In genomic region chr16:19130385-19130784, GRCh38 we compare ENCODE assay signal across 12 cellular contexts. TPM values are rescaled to one million over a fixed set of nuclear protein-coding genes. Genes with fewer than 3 reads are reported as not detected.
A peak's percentile ranks its signal among the peaks of the same experiment; 100 is the strongest.
DNase-seq lines count a peak whose midpoint lies in the region; ATAC-seq, FAIRE-seq and TF ChIP-seq lines count a peak whose summit lies in the region.
"Had no signal": no experiment of that assay in that cellular context is flagged by ENCODE, and none has a peak within 500 bp of the region (broad histone marks: within the 10 kb centered on the region; RNA-seq: fewer than 3 reads in every experiment).

No MANE protein-coding gene starts in this region.

- no peak overlapping the region for H3K9ac ChIP-seq in BLaER1
- H3K9ac ChIP-seq in endothelial cell of umbilical vein (replicated peaks; ENCODE audit: extremely low read depth, insufficient read depth, low read length) = peak overlapping the region; percentile 81

- H3K4me1 ChIP-seq in BLaER1 (peaks cover 59% of the 10 kb centered on the region), Panc1 (ENCODE audit: control insufficient read depth, insufficient read depth, low read length) (peaks cover 37% of the 10 kb centered on the region), endothelial cell of umbilical vein (ENCODE audit: control insufficient read depth, extremely low read depth, insufficient read depth, low read length) (peaks cover 22% of the 10 kb centered on the region)

- intact Hi-C loops in Panc1 (cut with micrococcal nuclease; ENCODE audit: unreplicated experiment) (no loop called here), endothelial cell of umbilical vein (cut with micrococcal nuclease) (loop anchor here (2.0 to 5.0 kb wide), 2 partner anchors 37 to 44 kb away; partner anchors contain the start of gene SYT17)

- TF ChIP-seq POLR2A in endothelial cell of umbilical vein (IDR thresholded peaks at IDR 0.05; ENCODE audit: low read depth, low read length) = no peak

- no peaks in the 10 kb centered on the region for H3K9me1 ChIP-seq in endothelial cell of umbilical vein (replicated peaks; ENCODE audit: control insufficient read depth, extremely low read depth, insufficient read depth, low read length)

- peak overlapping the region; percentile 95 for H3K27ac Mint-ChIP-seq in osteocyte (ENCODE audit: unreplicated experiment)

- H3K27me3 Mint-ChIP-seq in osteocyte (ENCODE audit: unreplicated experiment) = no peaks in the 10 kb centered on the region

- FAIRE-seq in endothelial cell of umbilical vein (lab: Jason Lieb, UNC) = no peak
- FAIRE-seq: D721Med had no signal

- ATAC-seq in Panc1 (peak; percentile 23; the same call in 1 of the 2 replicates), HG03135 (IDR thresholded peaks at IDR 0.05; ENCODE audit: unreplicated experiment) (no peak), HG03460 (IDR thresholded peaks at IDR 0.05; ENCODE audit: unreplicated experiment) (no peak)

- no peak for DNase-seq in Panc1 (ENCODE audit: low read depth, low spot score)
- DNase-seq in endothelial cell of umbilical vein (ENCODE audit: low read depth, low spot score) = no peak
- DNase-seq in osteocyte (ENCODE audit: extremely low spot score, unreplicated experiment) = no peak
- DNase-seq in D341Med (ENCODE audit: low spot score) = no peak
- no peak for DNase-seq in DMS 273 treated with DMSO at 0.1 percent for 48 hours (lab: John Stamatoyannopoulos, UW)
- DNase-seq: H7, NCI-H2081 treated with DMSO at 0.1 percent for 48 hours, occipital lobe had no signal

- H3K4me3 ChIP-seq in BLaER1 = no peak overlapping the region
- H3K4me3 ChIP-seq in Panc1 (ENCODE audit: low read depth in 2 of 2, low read length in 2 of 2) = peak overlapping the region in 1 of 2 experiments; percentile 32; a peak in 2 of 4 replicates
- H3K4me3 ChIP-seq in endothelial cell of umbilical vein (replicated peaks in 1 of 3; ENCODE audit: insufficient read depth in 1 of 3, low read depth in 1 of 3, low read length in 3 of 3) = peak overlapping the region in 1 of 3 experiments; percentile 43

- no peaks in the 10 kb centered on the region for H3K9me3 Mint-ChIP-seq in osteocyte (ENCODE audit: unreplicated experiment)

- CTCF ChIA-PET in Panc1 (lab: Charles Lee) (interaction anchor here (0.6 kb wide), 1 partner anchor 44 kb away, joined by 6 read pairs; no protein-coding TSS in a partner anchor), endothelial cell of umbilical vein (lab: Charles Lee) (interaction anchor here (0.9 to 2.5 kb wide), 10 partner anchors 9 to 372 kb away, joined by 3 to 17 read pairs (median 6); partner anchors contain the start of gene ITPRIPL2)

- H3K36me3 Mint-ChIP-seq in osteocyte (ENCODE audit: unreplicated experiment) = no peaks in the 10 kb centered on the region

- no peaks in the 10 kb centered on the region for H4K20me1 ChIP-seq in BLaER1
- H4K20me1 ChIP-seq in endothelial cell of umbilical vein (replicated peaks; ENCODE audit: control insufficient read depth, extremely low read depth, insufficient read depth, low read length) = no peaks in the 10 kb centered on the region

- H3K27me3 ChIP-seq in BLaER1 (no peaks in the 10 kb centered on the region), Panc1 (ENCODE audit: control insufficient read depth, insufficient read depth, low read length) (no peaks in the 10 kb centered on the region), endothelial cell of umbilical vein (ENCODE audit: control insufficient read depth in 2 of 2, insufficient read depth in 2 of 2, low read length in 2 of 2) (no peaks in the 10 kb centered on the region)

- in situ Hi-C loops in Panc1 (cut with HindIII; ENCODE audit: low pct_unique_long_range_greater_than_20kb, low sequenced_read_pairs) = no loop called here

- H3K27ac ChIP-seq in BLaER1 = peak overlapping the region; percentile 52
- H3K27ac ChIP-seq in Panc1 (ENCODE audit: low read length) = peak overlapping the region; percentile 77
- peak overlapping the region; percentile 99 for H3K27ac ChIP-seq in endothelial cell of umbilical vein (ENCODE audit: insufficient read depth, low read depth, low read length)

- H3K79me2 ChIP-seq in endothelial cell of umbilical vein (ENCODE audit: control insufficient read depth, insufficient read depth, low read length) = no peaks in the 10 kb centered on the region

- H3K4me2 ChIP-seq in BLaER1 = peak overlapping the region; percentile 66
- peak overlapping the region; percentile 82 for H3K4me2 ChIP-seq in endothelial cell of umbilical vein (ENCODE audit: insufficient read depth, low read length)

- dilution Hi-C loops in endothelial cell of umbilical vein (cut with MboI; ENCODE audit: extremely low pct_ligation_motif_present, low sequenced_read_pairs) = no loop called here

- POLR2A ChIA-PET in Panc1 (lab: Charles Lee) = no interaction called here
- POLR2A ChIA-PET in endothelial cell of umbilical vein (lab: Charles Lee) = no interaction called here

- TF ChIP-seq CTCF in Panc1 (IDR thresholded peaks at IDR 0.05) (no peak), endothelial cell of umbilical vein (IDR thresholded peaks at IDR 0.05; ENCODE audit: extremely low read depth in 1 of 2, insufficient read depth in 1 of 2, low read depth in 1 of 2, low read length in 2 of 2) (no peak), osteocyte (IDR thresholded peaks at IDR 0.05) (no peak)

- H3K4me3 Mint-ChIP-seq in osteocyte (ENCODE audit: unreplicated experiment) = no peak overlapping the region

- H2AFZ ChIP-seq in endothelial cell of umbilical vein (ENCODE audit: low read depth, low read length) = peak overlapping the region; percentile 87

- BruUV-seq in Panc1 (replicated peaks; lab: Mats Ljungman, UMichigan) (no TSS peak), endothelial cell of umbilical vein (replicated peaks; lab: Mats Ljungman, UMichigan) (no TSS peak)

- H3K36me3 ChIP-seq in BLaER1 (no peaks in the 10 kb centered on the region), Panc1 (ENCODE audit: control insufficient read depth, insufficient read depth, low read length) (no peaks in the 10 kb centered on the region), endothelial cell of umbilical vein (ENCODE audit: control insufficient read depth in 2 of 2, extremely low read depth in 1 of 2, insufficient read depth in 2 of 2, low read length in 2 of 2) (no peaks in the 10 kb centered on the region)

- H3K9me3 ChIP-seq in BLaER1 = peaks cover 14% of the 10 kb centered on the region
- H3K9me3 ChIP-seq in Panc1 (ENCODE audit: control insufficient read depth, insufficient read depth, low read depth, low read length) = no peaks in the 10 kb centered on the region
- H3K9me3 ChIP-seq in endothelial cell of umbilical vein (replicated peaks; ENCODE audit: control insufficient read depth, insufficient read depth, low read length) = no peaks in the 10 kb centered on the region

- peaks cover 28% of the 10 kb centered on the region for H3K4me1 Mint-ChIP-seq in osteocyte (ENCODE audit: unreplicated experiment)

TF ChIP-seq in endothelial cell of umbilical vein, 7 proteins besides CTCF, POLR2A, EP300 and RAD21:
- TF ChIP-seq EZH2 (IDR thresholded peaks at IDR 0.05; ENCODE audit: borderline replicate concordance, low read depth, low read length, severe bottlenecking) (no peak), FOS (IDR thresholded peaks at IDR 0.05; ENCODE audit: borderline replicate concordance, insufficient read depth, low read length) (no peak), MAX (IDR thresholded peaks at IDR 0.05; ENCODE audit: insufficient read depth, insufficient read length) (no peak), MYC (IDR thresholded peaks at IDR 0.05; ENCODE audit: low read depth, low read length) (no peak)
TF ChIP-seq in endothelial cell of umbilical vein: peak in this region for 0.

RNA-seq across cellular contexts. Expression of gene ITPRIPL2, which starts 16.6 kb away (rescaled TPM):
- total RNA-seq in Panc1 (2021; ENCODE audit: unreplicated experiment) (83.2 TPM), endothelial cell of umbilical vein (40.8 and 43.2 TPM in 2 replicates), osteocyte (56.1 and 57.9 TPM in 2 replicates)
- 32.1 TPM for polyA plus RNA-seq in Panc1 (2012; ENCODE audit: insufficient read length)
- 10.9 and 12.0 TPM in 2 replicates for polyA plus RNA-seq in endothelial cell of umbilical vein
- polyA plus RNA-seq in endothelial cell of umbilical vein (2011; cell fraction: cytosol; rRNA removed) = 7.2 and 8.5 TPM in 2 replicates
- 9.0 and 10.3 TPM in 2 replicates for polyA plus RNA-seq in endothelial cell of umbilical vein (2011; cell fraction: nucleus; rRNA removed)
- 11.4 and 11.9 TPM in 2 replicates for polyA plus RNA-seq in endothelial cell of umbilical vein (2012)
- polyA minus RNA-seq in endothelial cell of umbilical vein = 18.0 and 20.2 TPM in 2 replicates
- 34.2 TPM for polyA minus RNA-seq in endothelial cell of umbilical vein (2011; cell fraction: cytosol; rRNA and poly(A)+ RNA removed)
- 15.6 and 27.4 TPM in 2 replicates for polyA minus RNA-seq in endothelial cell of umbilical vein (2011; cell fraction: nucleus; rRNA and poly(A)+ RNA removed)

RNA-seq across cellular contexts. Expression of gene SYT17, which starts 37.7 kb away (rescaled TPM):
- total RNA-seq in Panc1 (2021; ENCODE audit: unreplicated experiment) (5.4 TPM), endothelial cell of umbilical vein (1.8 and 1.9 TPM in 2 replicates), osteocyte (not detected in 2 replicates)
- polyA plus RNA-seq in Panc1 (2012; ENCODE audit: insufficient read length) = 9.0 TPM
- polyA plus RNA-seq in endothelial cell of umbilical vein = 2.8 and 4.2 TPM in 2 replicates
- polyA plus RNA-seq in endothelial cell of umbilical vein (2011; cell fraction: cytosol; rRNA removed) = 1.1 and 1.2 TPM in 2 replicates
- 3.4 and 4.0 TPM in 2 replicates for polyA plus RNA-seq in endothelial cell of umbilical vein (2011; cell fraction: nucleus; rRNA removed)
- polyA plus RNA-seq in endothelial cell of umbilical vein (2012) = 0.62 and 0.93 TPM in 2 replicates
- polyA minus RNA-seq in endothelial cell of umbilical vein = 3.9 and 4.9 TPM in 2 replicates
- polyA minus RNA-seq in endothelial cell of umbilical vein (2011; cell fraction: cytosol; rRNA and poly(A)+ RNA removed) = not detected
- polyA minus RNA-seq in endothelial cell of umbilical vein (2011; cell fraction: nucleus; rRNA and poly(A)+ RNA removed) = 2.8 and 2.9 TPM in 2 replicates
